In the genomic region with DNA sequence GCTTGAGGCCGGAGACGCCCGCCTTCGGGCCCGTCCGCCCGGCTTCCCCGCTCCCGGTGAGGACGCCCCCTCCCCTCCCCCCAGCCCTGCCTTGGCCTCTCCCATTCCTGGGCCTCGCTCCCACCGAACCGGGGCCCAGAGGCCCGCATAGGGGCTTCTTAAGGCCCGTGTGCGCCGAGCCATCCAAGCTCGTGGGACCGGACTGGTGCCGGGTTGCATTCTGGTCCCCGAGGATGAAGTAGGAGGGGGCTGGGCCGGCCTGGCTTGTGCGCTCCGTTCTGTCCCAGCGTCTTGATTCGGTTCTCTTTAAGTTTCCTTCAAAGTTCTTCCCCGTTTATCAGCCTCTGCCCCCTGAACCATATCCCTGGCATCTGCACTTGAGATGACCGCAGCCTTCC, we compare ENCODE assay signal across 8 cellular contexts. TPM values are rescaled to one million over a fixed set of nuclear protein-coding genes. Genes with fewer than 3 reads are reported as not detected.
DNase-seq lines count a peak whose midpoint lies in the region; TF ChIP-seq lines count a peak whose summit lies in the region.

No MANE protein-coding gene starts in this region.

- H3K27ac ChIP-seq in duodenal mucosa (ENCODE audit: low read depth, low read length) (peak overlapping the region; percentile 69), neural progenitor cell (peak overlapping the region; percentile 64)

- H3K9me3 ChIP-seq in Loucy (ENCODE audit: insufficient read depth, low read depth, low read length) (no peaks in the 10 kb centered on the region), duodenal mucosa (ENCODE audit: control insufficient read depth in 1 of 2, low read length in 2 of 2) (no peaks in the 10 kb centered on the region), neural progenitor cell (ENCODE audit: low read depth) (no peaks in the 10 kb centered on the region)

- H2AFZ ChIP-seq in Loucy (ENCODE audit: low read length) (peak overlapping the region; percentile 89; the same call in 1 of the 2 replicates), neural progenitor cell (replicated peaks) (no peak overlapping the region)

- DNase-seq in DMS 273 (lab: John Stamatoyannopoulos, UW; ENCODE audit: unreplicated experiment) (peak; percentile 52), DMS 273 treated with DMSO at 0.1 percent for 48 hours (lab: John Stamatoyannopoulos, UW) (no peak), neural progenitor cell (ENCODE audit: low spot score) (no peak), NCI-H446 (lab: John Stamatoyannopoulos, UW) (no peak), Ammon's horn (ENCODE audit: low spot score) (no peak), RPMI8226 (no peak)

- H3K4me1 ChIP-seq in Loucy (ENCODE audit: insufficient read depth, low read length, poor library complexity, severe bottlenecking) (peaks cover 12% of the 10 kb centered on the region), duodenal mucosa (ENCODE audit: control insufficient read depth in 1 of 2, insufficient read depth in 2 of 2, low read length in 2 of 2) (peaks cover 46 to 55% of the 10 kb centered on the region in 2 donors), neural progenitor cell (peaks cover 42% of the 10 kb centered on the region)

- peaks cover 14% of the 10 kb centered on the region for H3K36me3 Mint-ChIP-seq in neural progenitor cell

- H3K79me2 ChIP-seq in Loucy (ENCODE audit: insufficient read depth, low read length) (peaks cover 47% of the 10 kb centered on the region), neural progenitor cell (ENCODE audit: low read depth) (peaks cover 39% of the 10 kb centered on the region)

- H4K20me1 ChIP-seq in Loucy (ENCODE audit: insufficient read depth, low read length, poor library complexity, severe bottlenecking), result peaks cover 12% of the 10 kb centered on the region
- peaks cover 15% of the 10 kb centered on the region for H4K20me1 ChIP-seq in neural progenitor cell (ENCODE audit: low read depth)

- peak overlapping the region; percentile 97 for H3K4me2 ChIP-seq in Loucy (ENCODE audit: low read depth, low read length, poor library complexity, severe bottlenecking)
- peak overlapping the region; percentile 97 for H3K4me2 ChIP-seq in neural progenitor cell

- H3F3A ChIP-seq in Loucy (ENCODE audit: low read depth) (0 out of 2 replicates have a peak, but pooled peaks cover 4% of the 10 kb centered on the region), neural progenitor cell (ENCODE audit: low read depth) (peaks cover 40% of the 10 kb centered on the region)

- no peaks in the 10 kb centered on the region for H3K9me3 Mint-ChIP-seq in neural progenitor cell

- TF ChIP-seq CTCF in Loucy (conservative IDR thresholded peaks at IDR 0.05; ENCODE audit: low read length) (no peak), neural progenitor cell (IDR thresholded peaks at IDR 0.05) (no peak)

- H3K9me2 ChIP-seq in Loucy (replicated peaks; ENCODE audit: low read depth, low read length), result no peaks in the 10 kb centered on the region

- no peaks in the 10 kb centered on the region for H3K27me3 ChIP-seq in Loucy (ENCODE audit: insufficient read depth, low read length, poor library complexity, severe bottlenecking)
- no peaks in the 10 kb centered on the region for H3K27me3 ChIP-seq in duodenal mucosa (ENCODE audit: control insufficient read depth in 1 of 2, insufficient read depth in 2 of 2, low read length in 2 of 2)
- no peaks in the 10 kb centered on the region for H3K27me3 ChIP-seq in neural progenitor cell

- H3K36me3 ChIP-seq in Loucy (ENCODE audit: insufficient read depth, low read length) (peaks cover 14% of the 10 kb centered on the region; the same call in 1 of the 2 replicates), duodenal mucosa (ENCODE audit: control insufficient read depth in 1 of 2, insufficient read depth in 2 of 2, low read length in 2 of 2) (peaks cover 15 to 34% of the 10 kb centered on the region in 2 donors), neural progenitor cell (peaks cover 7% of the 10 kb centered on the region)

- peak overlapping the region; percentile 82 for H3K4me3 ChIP-seq in Loucy (ENCODE audit: low read length, poor library complexity, severe bottlenecking)
- peak overlapping the region; percentile 71 to 90 for H3K4me3 ChIP-seq in duodenal mucosa (ENCODE audit: low read depth in 1 of 2, low read length in 2 of 2)
- H3K4me3 ChIP-seq in neural progenitor cell, result peak overlapping the region; percentile 94

- peak overlapping the region; percentile 72 for H3K27ac Mint-ChIP-seq in neural progenitor cell

- H3K9ac ChIP-seq in Loucy (ENCODE audit: low read depth, low read length, poor library complexity, severe bottlenecking) (peak overlapping the region; percentile 89), duodenal mucosa (ENCODE audit: low read depth in 1 of 2, low read length in 2 of 2) (peak overlapping the region; percentile 56 to 84), neural progenitor cell (peak overlapping the region; percentile 98)

- H3K4me1 Mint-ChIP-seq in neural progenitor cell, result peaks cover 47% of the 10 kb centered on the region

- H3K27me3 Mint-ChIP-seq in neural progenitor cell (ENCODE audit: insufficient read depth, low read depth), result peaks cover 2% of the 10 kb centered on the region

- H3K4me3 Mint-ChIP-seq in neural progenitor cell, result peak overlapping the region; percentile 97

RNA-seq across cellular contexts. Expression of gene SENP3, which starts 0.5 kb away (rescaled TPM):
- 87.9 and 91.6 TPM in 2 replicates for total RNA-seq in neural progenitor cell (ENCODE audit: low replicate concordance)

RNA-seq across cellular contexts. Expression of gene TNFSF13, which starts 3.7 kb away (rescaled TPM):
- total RNA-seq in neural progenitor cell (ENCODE audit: low replicate concordance), result 0.37 TPM in 1 of 2 replicates, not detected in the other

RNA-seq across cellular contexts. Expression of gene TNFSF12, which starts 13.3 kb away (rescaled TPM):
- 0.75 and 2.4 TPM in 2 replicates for total RNA-seq in neural progenitor cell (ENCODE audit: low replicate concordance)

RNA-seq across cellular contexts. Expression of gene CD68, which starts 17.2 kb away (rescaled TPM):
- total RNA-seq in neural progenitor cell (ENCODE audit: low replicate concordance), result 0.95 TPM in 1 of 2 replicates, not detected in the other

RNA-seq across cellular contexts. Expression of gene MPDU1, which starts 21.4 kb away (rescaled TPM):
- 167 and 177 TPM in 2 replicates for total RNA-seq in neural progenitor cell (ENCODE audit: low replicate concordance)
